Comparison of ENCODE assay signal across 1 cellular context in genomic region chr15:65833501-65834220, GRCh38.
TF ChIP-seq lines count a peak whose summit lies in the region.

No MANE protein-coding gene starts in this region.

TF ChIP-seq in HEK293, 187 proteins besides CTCF, POLR2A, EP300 and RAD21 (continued from another document):
- no peak for TF ChIP-seq ZNF777 (tag by site-specific recombination; IDR thresholded peaks at IDR 0.05; ENCODE audit: borderline replicate concordance)
- no peak for TF ChIP-seq GLI4 (tag by site-specific recombination; IDR thresholded peaks at IDR 0.05)
- no peak for TF ChIP-seq ZNF24 (tag by site-specific recombination; IDR thresholded peaks at IDR 0.05)
- no peak for TF ChIP-seq ZNF416 (tag by site-specific recombination; IDR thresholded peaks at IDR 0.05)
- TF ChIP-seq ZNF449 (tag by site-specific recombination; IDR thresholded peaks at IDR 0.05): no peak
- TF ChIP-seq ZNF362 (tag by site-specific recombination; IDR thresholded peaks at IDR 0.05): peak; percentile 90
- TF ChIP-seq KLF8 (tag by site-specific recombination; IDR thresholded peaks at IDR 0.05): no peak
- no peak for TF ChIP-seq ZNF514 (tag by site-specific recombination; IDR thresholded peaks at IDR 0.05)
- no peak for TF ChIP-seq KLF9 (tag by site-specific recombination; IDR thresholded peaks at IDR 0.05; ENCODE audit: low read depth)
- TF ChIP-seq ZBTB20 (tag by site-specific recombination; IDR thresholded peaks at IDR 0.05): no peak
- no peak for TF ChIP-seq ZFP3 (tag by site-specific recombination; IDR thresholded peaks at IDR 0.05; ENCODE audit: low read depth)
- TF ChIP-seq ZSCAN4 (tag by site-specific recombination; IDR thresholded peaks at IDR 0.05): no peak
- TF ChIP-seq ZNF423 (tag by site-specific recombination; IDR thresholded peaks at IDR 0.05): no peak
